Comparison of ENCODE assay signal across 20 cellular contexts in the genomic region with DNA sequence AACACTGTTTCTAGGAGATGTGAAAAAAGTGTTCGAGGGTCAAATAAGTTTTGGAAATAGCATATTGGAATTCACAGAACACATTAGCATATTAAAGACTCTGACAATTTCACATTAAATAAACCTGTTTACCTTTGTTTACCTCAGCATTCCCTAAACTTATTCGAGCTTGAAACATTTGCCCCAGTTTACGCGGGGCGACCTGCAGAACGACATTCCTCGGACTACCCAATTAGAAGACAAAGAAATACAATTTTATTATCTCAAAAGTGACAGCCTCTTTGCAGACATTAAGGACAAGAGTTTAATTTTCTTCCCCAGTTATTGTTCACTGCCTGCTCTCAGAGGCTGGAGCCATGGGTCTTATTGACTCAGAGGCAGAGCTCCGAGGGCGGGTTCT.
DNase-seq lines count a peak whose midpoint lies in the region; ATAC-seq and TF ChIP-seq lines count a peak whose summit lies in the region.
"Had no signal": no experiment of that assay in that cellular context is flagged by ENCODE, and none has a peak within 500 bp of the region (broad histone marks: within the 10 kb centered on the region; RNA-seq: fewer than 3 reads in every experiment).

No MANE protein-coding gene starts in this region.

- H3K23ac ChIP-seq in trophoblast cell (ENCODE audit: low read length), result no peak overlapping the region

- no peaks in the 10 kb centered on the region for H3K36me3 Mint-ChIP-seq in GM23338 (ENCODE audit: low read depth)
- no peaks in the 10 kb centered on the region for H3K36me3 Mint-ChIP-seq in stimulated activated naive B cell treated with anti-CD40 and anti-IgM and Interleukin-4, amounts not matched to agents 10 μg/mL and 1 μg/mL and 100 μg/mL, for 72 hours

- H3K9ac ChIP-seq in trophoblast cell (ENCODE audit: low read length), result no peak overlapping the region

- no peak overlapping the region for H3K4ac ChIP-seq in trophoblast cell (ENCODE audit: low read depth, low read length)

- TF ChIP-seq CTCF in GM23338 (conservative IDR thresholded peaks at IDR 0.05; ENCODE audit: low read depth in 2 of 2) (no peak), coronary artery (IDR thresholded peaks at IDR 0.05) (no peak)

- H3K4me1 ChIP-seq in GM23338 (ENCODE audit: insufficient read depth) (peaks cover 42% of the 10 kb centered on the region), SJCRH30 (peaks cover 10% of the 10 kb centered on the region), trophoblast cell (ENCODE audit: control insufficient read depth in 1 of 2, insufficient read depth in 2 of 2, low read length in 2 of 2) (peaks cover 10 to 16% of the 10 kb centered on the region in 2 experiments)

- no peaks in the 10 kb centered on the region for H3K79me1 ChIP-seq in trophoblast cell (ENCODE audit: low read length)

- H2AFZ ChIP-seq in GM23338, result peak overlapping the region; percentile 24
- no peak overlapping the region for H2AFZ ChIP-seq in trophoblast cell (ENCODE audit: insufficient read depth, low read length, poor library complexity)

- no peak overlapping the region for H3K18ac ChIP-seq in trophoblast cell (ENCODE audit: low read length)

- H4K12ac ChIP-seq in trophoblast cell (ENCODE audit: low read depth, low read length), result no peak overlapping the region

- no peak overlapping the region for H4K8ac ChIP-seq in trophoblast cell (ENCODE audit: low read depth, low read length)

- H3K79me2 ChIP-seq in GM23338 (replicated peaks; ENCODE audit: insufficient read depth) (no peaks in the 10 kb centered on the region), trophoblast cell (ENCODE audit: control insufficient read depth, insufficient read depth, low read length, poor library complexity) (no peaks in the 10 kb centered on the region)

- peaks cover 2% of the 10 kb centered on the region for H3K27me3 Mint-ChIP-seq in GM23338 (ENCODE audit: insufficient read depth, low read depth, poor library complexity)
- peaks cover 19 to 21% of the 10 kb centered on the region in 2 donors for H3K27me3 Mint-ChIP-seq in stimulated activated naive B cell treated with anti-CD40 and anti-IgM and Interleukin-4, amounts not matched to agents 10 μg/mL and 1 μg/mL and 100 μg/mL, for 72 hours

- H3K9me3 ChIP-seq in SJCRH30 (replicated peaks) (no peaks in the 10 kb centered on the region), trophoblast cell (ENCODE audit: insufficient read depth, low read depth, low read length) (peaks cover 3% of the 10 kb centered on the region)
- H3K9me3 ChIP-seq: left ventricle myocardium inferior, right atrium auricular region had no signal

- H4K20me1 ChIP-seq in GM23338 (replicated peaks; ENCODE audit: insufficient read depth), result no peaks in the 10 kb centered on the region

- H3K27ac Mint-ChIP-seq in GM23338, result peak overlapping the region; percentile 67; the same call in 1 of the 2 replicates
- H3K27ac Mint-ChIP-seq in stimulated activated naive B cell treated with anti-CD40 and anti-IgM and Interleukin-4, amounts not matched to agents 10 μg/mL and 1 μg/mL and 100 μg/mL, for 72 hours, result no peak overlapping the region

- no peak overlapping the region for H4K91ac ChIP-seq in trophoblast cell (ENCODE audit: low read depth, low read length)

- H3K4me2 ChIP-seq in GM23338 (peak overlapping the region; percentile 41), trophoblast cell (ENCODE audit: low read length) (peak overlapping the region; percentile 32)

- H3K27ac ChIP-seq in GM23338 (ENCODE audit: low read depth) (peak overlapping the region; percentile 65; the same call in 1 of the 2 replicates), SJCRH30 (peak overlapping the region; percentile 7; the same call in 1 of the 2 replicates), trophoblast cell (ENCODE audit: low read depth, low read length) (no peak overlapping the region), coronary artery (no peak overlapping the region)
- H3K27ac ChIP-seq: C4-2B, left ventricle myocardium inferior had no signal

- no peak overlapping the region for H3K4me3 ChIP-seq in GM23338
- no peak overlapping the region for H3K4me3 ChIP-seq in SJCRH30
- no peak overlapping the region for H3K4me3 ChIP-seq in trophoblast cell (ENCODE audit: low read depth, low read length)
- no peak overlapping the region for H3K4me3 ChIP-seq in coronary artery
- H3K4me3 ChIP-seq: left ventricle myocardium inferior, right atrium auricular region had no signal

- H3F3A ChIP-seq in GM23338 (replicated peaks; ENCODE audit: low read depth), result no peaks in the 10 kb centered on the region

- no peak overlapping the region for H2BK120ac ChIP-seq in trophoblast cell (ENCODE audit: insufficient read depth, low read length, poor library complexity)

- H3K27me3 ChIP-seq in GM23338 (ENCODE audit: insufficient read depth), result no peaks in the 10 kb centered on the region
- H3K27me3 ChIP-seq in SJCRH30, result no peaks in the 10 kb centered on the region
- no peaks in the 10 kb centered on the region for H3K27me3 ChIP-seq in trophoblast cell (ENCODE audit: insufficient read depth, low read length)
- H3K27me3 ChIP-seq: right atrium auricular region had no signal

- no peak overlapping the region for H2BK5ac ChIP-seq in trophoblast cell (ENCODE audit: low read depth, low read length, poor library complexity)

- H3K14ac ChIP-seq in trophoblast cell (ENCODE audit: low read length), result no peak overlapping the region

- H3K9me2 ChIP-seq in GM23338 (ENCODE audit: insufficient read depth), result no peaks in the 10 kb centered on the region

- H3K4me3 Mint-ChIP-seq in GM23338, result no peak overlapping the region
- H3K4me3 Mint-ChIP-seq in stimulated activated naive B cell treated with anti-CD40 and anti-IgM and Interleukin-4, amounts not matched to agents 10 μg/mL and 1 μg/mL and 100 μg/mL, for 72 hours, result no peak overlapping the region

- no peak overlapping the region for H2BK12ac ChIP-seq in trophoblast cell (ENCODE audit: low read length)

- H3K4me1 Mint-ChIP-seq in GM23338, result peaks cover 57% of the 10 kb centered on the region
- peaks cover 0 to 4% of the 10 kb centered on the region in 2 donors for H3K4me1 Mint-ChIP-seq in stimulated activated naive B cell treated with anti-CD40 and anti-IgM and Interleukin-4, amounts not matched to agents 10 μg/mL and 1 μg/mL and 100 μg/mL, for 72 hours

- H3K9me3 Mint-ChIP-seq in GM23338, result no peaks in the 10 kb centered on the region; the same call in 2 of the 3 replicates
- no peaks in the 10 kb centered on the region for H3K9me3 Mint-ChIP-seq in stimulated activated naive B cell treated with anti-CD40 and anti-IgM and Interleukin-4, amounts not matched to agents 10 μg/mL and 1 μg/mL and 100 μg/mL, for 72 hours

- DNase-seq in GM23338 (ENCODE audit: low spot score) (peak; percentile 54), SJCRH30 (no peak), left kidney (ENCODE audit: low read depth, low spot score) (peak; percentile 67), trophoblast cell (peak in 1 of 2 donors; percentile 17), NCI-H82 (lab: John Stamatoyannopoulos, UW) (no peak), coronary artery (ENCODE audit: low spot score) (no peak)
- no peak for DNase-seq in stimulated activated naive B cell treated with anti-CD40 and anti-IgM and Interleukin-4, amounts not matched to agents 10 μg/mL and 1 μg/mL and 100 μg/mL, for 72 hours
- DNase-seq: activated CD4-positive, alpha-beta T cell treated with anti-CD3 and anti-CD28 coated beads for 48 hours; activated naive CD4-positive, alpha-beta T cell treated with Interleukin-2 at 50 U/mL for 16 hours; activated T-cell treated with anti-CD3 and anti-CD28 coated beads, Interleukin-2, amount 50 U/mL, for 48 hours; Calu3; KBM-7; left ventricle myocardium inferior; NCI-H2227 treated with DMSO at 0.1 percent for 48 hours; OCI-M1; SHP77 treated with DMSO at 0.1 percent for 48 hours; stimulated activated CD8-positive, alpha-beta memory T cell treated with anti-CD3 and anti-CD28 coated beads, Interleukin-4, amount 100 ng/mL, for 48 hours; T-helper 1 cell had no signal

- no peak for ATAC-seq in GM23338
- no peak for ATAC-seq in stimulated activated naive B cell treated with anti-CD40 and anti-IgM and Interleukin-4, amounts not matched to agents 10 μg/mL and 1 μg/mL and 100 μg/mL, for 72 hours (replicated peaks)

- H3K36me3 ChIP-seq in GM23338 (ENCODE audit: insufficient read depth) (no peaks in the 10 kb centered on the region), SJCRH30 (no peaks in the 10 kb centered on the region), trophoblast cell (ENCODE audit: control insufficient read depth in 1 of 2, insufficient read depth in 2 of 2, low read length in 2 of 2) (no peaks in the 10 kb centered on the region)
- H3K36me3 ChIP-seq: left ventricle myocardium inferior, right atrium auricular region had no signal

- no CpG with 5 or more reads among the region's 9 CpGs for WGBS in trophoblast cell (ENCODE audit: extremely low coverage, insufficient coverage, insufficient read length)

- no peak overlapping the region for H2AK5ac ChIP-seq in trophoblast cell (ENCODE audit: low read length)

TF ChIP-seq in GM23338, 12 proteins besides CTCF, POLR2A, EP300 and RAD21 (continues in another document):
- TF ChIP-seq, protein P1, sequence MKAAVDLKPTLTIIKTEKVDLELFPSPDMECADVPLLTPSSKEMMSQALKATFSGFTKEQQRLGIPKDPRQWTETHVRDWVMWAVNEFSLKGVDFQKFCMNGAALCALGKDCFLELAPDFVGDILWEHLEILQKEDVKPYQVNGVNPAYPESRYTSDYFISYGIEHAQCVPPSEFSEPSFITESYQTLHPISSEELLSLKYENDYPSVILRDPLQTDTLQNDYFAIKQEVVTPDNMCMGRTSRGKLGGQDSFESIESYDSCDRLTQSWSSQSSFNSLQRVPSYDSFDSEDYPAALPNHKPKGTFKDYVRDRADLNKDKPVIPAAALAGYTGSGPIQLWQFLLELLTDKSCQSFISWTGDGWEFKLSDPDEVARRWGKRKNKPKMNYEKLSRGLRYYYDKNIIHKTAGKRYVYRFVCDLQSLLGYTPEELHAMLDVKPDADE (IDR thresholded peaks at IDR 0.05), result no peak
- no peak for TF ChIP-seq POLR2AphosphoS5 (IDR thresholded peaks at IDR 0.05; ENCODE audit: low read depth)
- TF ChIP-seq NANOG (IDR thresholded peaks at IDR 0.05; ENCODE audit: borderline replicate concordance), result no peak
- TF ChIP-seq JUNB (IDR thresholded peaks at IDR 0.05; ENCODE audit: unreplicated experiment), result no peak
- no peak for TF ChIP-seq ZNF114 (CRISPR knock-in tag; IDR thresholded peaks at IDR 0.05)
- no peak for TF ChIP-seq ZNF331 (CRISPR knock-in tag; IDR thresholded peaks at IDR 0.05; ENCODE audit: low read depth)
- no peak for TF ChIP-seq CREB1 (CRISPR knock-in tag; IDR thresholded peaks at IDR 0.05; ENCODE audit: low read depth)
- no peak for TF ChIP-seq STAT1 (IDR thresholded peaks at IDR 0.05; ENCODE audit: unreplicated experiment)

Comparison
In these comparisons a context has a peak if more than half of its experiments do, and no peak if none do; other contexts are left out.
1. DNase-seq: peak in GM23338 (single experiment) and left kidney (single experiment); none in SJCRH30 (0 of 2), NCI-H82 (single experiment), coronary artery (single experiment) and stimulated activated naive B cell treated with anti-CD40 and anti-IgM and Interleukin-4, amounts not matched to agents 10 μg/mL and 1 μg/mL and 100 μg/mL, for 72 hours (single experiment).
2. H3K27ac ChIP-seq: peak in GM23338 (single experiment) and SJCRH30 (single experiment); none in trophoblast cell (single experiment) and coronary artery (0 of 2).